ENCODE assay signal across 12 cellular contexts in the genomic region with DNA sequence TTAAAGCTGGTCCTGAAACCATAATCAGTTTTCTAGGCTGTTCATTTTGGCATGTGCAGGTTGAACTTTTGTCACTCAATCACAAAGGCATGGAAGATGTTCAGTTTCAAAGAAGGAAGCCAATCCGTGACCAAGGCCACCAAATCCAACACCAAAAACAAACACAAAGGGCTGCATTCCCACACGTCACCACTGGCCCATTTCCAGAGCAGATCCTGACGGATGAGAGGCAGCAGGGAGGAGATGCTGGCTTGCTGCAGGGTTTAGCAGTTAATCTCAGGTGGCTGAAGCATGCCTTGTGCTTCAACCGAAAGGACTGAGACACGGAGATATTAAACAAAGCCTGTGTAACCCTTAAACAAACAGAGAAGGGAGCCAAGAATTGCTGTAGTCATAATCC.
A peak's percentile ranks its signal among the peaks of the same experiment; 100 is the strongest.
DNase-seq lines count a peak whose midpoint lies in the region; ATAC-seq and TF ChIP-seq lines count a peak whose summit lies in the region.
"Had no signal": no experiment of that assay in that cellular context is flagged by ENCODE, and none has a peak within 500 bp of the region (broad histone marks: within the 10 kb centered on the region; RNA-seq: fewer than 3 reads in every experiment).

No MANE protein-coding gene starts in this region.

- H3K27me3 Mint-ChIP-seq in HFFc6 (ENCODE audit: insufficient read depth) = peaks cover 41% of the 10 kb centered on the region

- intact Hi-C loops in uterus (cut with DNase I; ENCODE audit: low total_unique reads) (no loop called here), lower leg skin (cut with DNase I; ENCODE audit: low total_unique reads) (no loop called here)

- TF ChIP-seq POLR2A in uterus (IDR thresholded peaks at IDR 0.05) (no peak), lower leg skin (IDR thresholded peaks at IDR 0.05) (no peak)

- H3K9me3 ChIP-seq in lung (ENCODE audit: control insufficient read depth in 2 of 2, insufficient read depth in 1 of 2, low read length in 1 of 2) = no peaks in the 10 kb centered on the region
- no peaks in the 10 kb centered on the region for H3K9me3 ChIP-seq in uterus

- H3K27ac ChIP-seq in lung (ENCODE audit: low read depth in 1 of 2, low read length in 1 of 2) (peak overlapping the region in 1 of 2 donors; percentile 67), uterus (peak overlapping the region; percentile 54 to 60)

- no peaks in the 10 kb centered on the region for H3K27me3 ChIP-seq in lung (ENCODE audit: control insufficient read depth, insufficient read depth)
- H3K27me3 ChIP-seq in uterus = no peaks in the 10 kb centered on the region

- H3K4me3 ChIP-seq in lung (no peak overlapping the region), uterus (no peak overlapping the region), lower leg skin (ENCODE audit: low read depth, poor library complexity, severe bottlenecking) (no peak overlapping the region)

- WGBS in lung, 2 donors = 32 to 59% methylated on average over 5 of the region's 5 CpGs
- 11 to 15% methylated on average over 5 of the region's 5 CpGs for WGBS in lower leg skin, 2 donors

- peaks cover 15 to 21% of the 10 kb centered on the region in 2 donors for H3K4me1 ChIP-seq in lung (ENCODE audit: control insufficient read depth in 2 of 2, insufficient read depth in 2 of 2, low read length in 2 of 2)
- H3K4me1 ChIP-seq in uterus = peaks cover 0 to 5% of the 10 kb centered on the region in 2 donors

- H3K36me3 ChIP-seq in lung (ENCODE audit: control insufficient read depth in 2 of 2, insufficient read depth in 2 of 2, low read length in 2 of 2) (no peaks in the 10 kb centered on the region), uterus (no peaks in the 10 kb centered on the region)

- DNase-seq in SHP77 (lab: John Stamatoyannopoulos, UW) = peak; percentile 24 to 25
- DNase-seq in SHP77 treated with DMSO at 0.1 percent for 48 hours (lab: John Stamatoyannopoulos, UW) = no peak
- peak; percentile 54 for DNase-seq in lung (ENCODE audit: low spot score)
- DNase-seq in uterus = peak; percentile 59 to 68
- DNase-seq in activated T-cell treated with anti-CD3 and anti-CD28 coated beads for 4 hours = no peak
- no peak for DNase-seq in HFFc6
- no peak for DNase-seq in lower leg skin (ENCODE audit: low spot score in 2 of 2)
- DNase-seq: activated CD4-positive, CD25-positive, alpha-beta regulatory T cell treated with anti-CD3 and anti-CD28 coated beads, Interleukin-2, amount 50 U/mL, for 72 hours; activated naive CD4-positive, alpha-beta T cell treated with anti-CD3 and anti-CD28 coated beads, Interleukin-2, amount 10 ng/mL, durations not matched to agents 7 days and 5 days; erythroblast; stimulated activated CD4-positive, alpha-beta T cell treated with anti-CD3 and anti-CD28 coated beads, Interleukin-4, amount 100 ng/mL, for 1 hour had no signal

- ATAC-seq in esophagus mucosa (peak; percentile 72), lung (ENCODE audit: insufficient read depth, low FRiP score) (no peak)

- peaks cover 33% of the 10 kb centered on the region for H3K4me1 Mint-ChIP-seq in HFFc6 (ENCODE audit: low read depth)
- H3K4me1 Mint-ChIP-seq: activated naive CD4-positive, alpha-beta T cell treated with anti-CD3 and anti-CD28 coated beads, Interleukin-2, amount 10 ng/mL, durations not matched to agents 7 days and 5 days had no signal

- H3K36me3 Mint-ChIP-seq in HFFc6 (ENCODE audit: low read depth) = no peaks in the 10 kb centered on the region
- H3K36me3 Mint-ChIP-seq: activated naive CD4-positive, alpha-beta T cell treated with anti-CD3 and anti-CD28 coated beads, Interleukin-2, amount 10 ng/mL, durations not matched to agents 7 days and 5 days had no signal

- H3K9me3 Mint-ChIP-seq in HFFc6 = no peaks in the 10 kb centered on the region
- H3K9me3 Mint-ChIP-seq: activated naive CD4-positive, alpha-beta T cell treated with anti-CD3 and anti-CD28 coated beads, Interleukin-2, amount 10 ng/mL, durations not matched to agents 7 days and 5 days had no signal

- no peak overlapping the region for H3K4me3 Mint-ChIP-seq in HFFc6
- H3K4me3 Mint-ChIP-seq: activated naive CD4-positive, alpha-beta T cell treated with anti-CD3 and anti-CD28 coated beads, Interleukin-2, amount 10 ng/mL, durations not matched to agents 7 days and 5 days had no signal

- no peak overlapping the region for H3K27ac Mint-ChIP-seq in HFFc6
- H3K27ac Mint-ChIP-seq: activated naive CD4-positive, alpha-beta T cell treated with anti-CD3 and anti-CD28 coated beads, Interleukin-2, amount 10 ng/mL, durations not matched to agents 7 days and 5 days had no signal

- TF ChIP-seq CTCF in lung (IDR thresholded peaks at IDR 0.05; ENCODE audit: control extremely low read depth, extremely low read depth) (no peak), uterus (IDR thresholded peaks at IDR 0.05) (no peak), HFFc6 (IDR thresholded peaks at IDR 0.05) (no peak), lower leg skin (IDR thresholded peaks at IDR 0.05) (no peak)

Comparison
In these comparisons a context has a peak if more than half of its experiments do, and no peak if none do; other contexts are left out.
1. DNase-seq: peak in SHP77 (2 of 2), lung (single experiment) and uterus (2 of 2); none in SHP77 treated with DMSO at 0.1 percent for 48 hours (single experiment), activated T-cell treated with anti-CD3 and anti-CD28 coated beads for 4 hours (single experiment), HFFc6 (single experiment) and lower leg skin (0 of 2).